Comparison of ENCODE assay signal across 12 cellular contexts in the genomic region with DNA sequence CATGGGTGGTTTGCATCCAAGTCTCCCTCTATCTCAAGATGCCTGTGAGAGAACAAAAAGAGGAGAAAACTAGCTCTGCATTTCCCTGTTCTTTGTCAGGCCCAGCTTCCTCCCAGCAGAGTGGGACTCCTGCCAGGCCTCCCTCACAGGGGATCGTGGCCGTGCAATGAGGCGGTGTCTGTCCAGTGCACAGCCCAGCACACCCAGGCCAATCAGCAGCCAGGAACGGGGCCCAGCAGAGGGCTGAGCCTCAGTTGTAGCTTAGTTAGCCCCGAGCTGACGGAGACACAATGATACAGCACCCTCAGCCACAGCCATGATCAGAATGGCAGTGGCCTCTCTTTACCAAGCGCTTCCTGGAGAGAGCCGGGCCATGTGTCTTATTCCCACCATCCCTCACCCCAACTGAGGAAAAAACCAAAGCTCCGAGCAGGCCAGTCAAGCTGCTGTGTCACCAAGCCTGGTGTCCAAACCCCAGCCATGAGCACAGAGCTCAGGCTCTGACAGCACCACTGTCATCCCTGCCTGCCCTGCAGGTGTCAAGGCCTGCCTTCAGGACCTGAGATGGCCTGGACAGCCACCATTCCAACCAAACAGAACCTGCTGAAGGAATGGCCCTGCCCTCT.
DNase-seq lines count a peak whose midpoint lies in the region; ATAC-seq and TF ChIP-seq lines count a peak whose summit lies in the region.
"Had no signal": no experiment of that assay in that cellular context is flagged by ENCODE, and none has a peak within 500 bp of the region (broad histone marks: within the 10 kb centered on the region; RNA-seq: fewer than 3 reads in every experiment).

No MANE protein-coding gene starts in this region.

- DNase-seq in NCI-H2196 treated with DMSO at 0.1 percent for 48 hours (lab: John Stamatoyannopoulos, UW; ENCODE audit: unreplicated experiment) = peak; percentile 18
- DNase-seq in NCI-H2196 (lab: John Stamatoyannopoulos, UW; ENCODE audit: unreplicated experiment) = no peak
- DNase-seq in erythroblast (lab: John Stamatoyannopoulos, UW) = peak; percentile 64 to 72
- peak; percentile 49 for DNase-seq in left kidney (ENCODE audit: low read depth, low spot score)
- DNase-seq in ureter (ENCODE audit: low spot score) = peak; percentile 66
- no peak for DNase-seq in NCI-H748 treated with DMSO at 0.1 percent for 48 hours (lab: John Stamatoyannopoulos, UW)
- DNase-seq: activated CD4-positive, alpha-beta T cell treated with anti-CD3 and anti-CD28 coated beads, Interleukin-2, amount 50 U/mL, for 48 hours; SJCRH30 had no signal

- ATAC-seq in GM19324 (IDR thresholded peaks at IDR 0.05; ENCODE audit: low FRiP score, unreplicated experiment) (no peak), esophagus mucosa (no peak)
- ATAC-seq: A549; activated naive CD4-positive, alpha-beta T cell treated with anti-CD3 and anti-CD28 coated beads, Interleukin-2, amount 50 U/mL, for 72 hours had no signal

- TF ChIP-seq POLR2A in erythroblast (IDR thresholded peaks at IDR 0.05; ENCODE audit: low read length) = no peak

Comparison
In these comparisons a context has a peak if more than half of its experiments do, and no peak if none do; other contexts are left out.
1. DNase-seq: peak in NCI-H2196 treated with DMSO at 0.1 percent for 48 hours (single experiment), erythroblast (2 of 2), left kidney (single experiment) and ureter (single experiment); none in NCI-H2196 (single experiment) and NCI-H748 treated with DMSO at 0.1 percent for 48 hours (single experiment).